1 cellular context compared by ENCODE assay signal in genomic region chr12:12333407-12333831, GRCh38.
TF ChIP-seq lines count a peak whose summit lies in the region.

No MANE protein-coding gene starts in this region.

TF ChIP-seq in H1, 55 proteins besides CTCF, POLR2A, EP300 and RAD21:
- TF ChIP-seq GTF2F1 (IDR thresholded peaks at IDR 0.05; ENCODE audit: borderline replicate concordance, low read depth, low read length) (no peak), BRCA1 (IDR thresholded peaks at IDR 0.05; ENCODE audit: low read depth, low read length) (no peak)
